In genomic region chr12:125734137-125734536, GRCh38 we compare ENCODE assay signal across 26 cellular contexts.
DNase-seq lines count a peak whose midpoint lies in the region; ATAC-seq and TF ChIP-seq lines count a peak whose summit lies in the region.
"Had no signal": no experiment of that assay in that cellular context is flagged by ENCODE, and none has a peak within 500 bp of the region (broad histone marks: within the 10 kb centered on the region; RNA-seq: fewer than 3 reads in every experiment).

No MANE protein-coding gene starts in this region.

- H3K9me3 ChIP-seq in SU-DHL-6 (ENCODE audit: insufficient read depth, low read length): no peaks in the 10 kb centered on the region; the same call in 1 of the 2 replicates
- H3K9me3 ChIP-seq: A549, right atrium auricular region, SK-N-SH had no signal

- peak overlapping the region; percentile 15 for H3K27ac Mint-ChIP-seq in T-helper 1 cell treated with Interleukin-12 subunit alpha and Interleukin-12 subunit beta and Interleukin-4 antibody, amounts not matched to agents 30 μg/mL and 1 μg/mL, for 36 hours
- H3K27ac Mint-ChIP-seq in type B pancreatic cell: no peak overlapping the region
- H3K27ac Mint-ChIP-seq in stimulated activated naive CD8-positive, alpha-beta T cell treated with anti-CD3 and anti-CD28 coated beads, Interleukin-15, amount 100 ng/mL, for 72 hours: no peak overlapping the region
- H3K27ac Mint-ChIP-seq: activated naive CD4-positive, alpha-beta T cell treated with anti-CD3 and anti-CD28 coated beads, Interleukin-2, amount 50 U/mL, for 24 hours; activated T-helper 1 cell treated with anti-CD3 and anti-CD28 coated beads, Interleukin-12 subunit alpha, Interleukin-12 subunit beta, Interleukin-2, Interleukin-4 antibody, amounts not matched to agents 30 ng/mL and 10 ng/mL and 1 ng/mL, durations not matched to agents 14 hours and 24 hours and 36 hours; IgD-negative memory B cell; immature natural killer cell; mesothelial cell of epicardium; natural killer cell had no signal

- no peak overlapping the region for H3K4me3 ChIP-seq in SU-DHL-6 (ENCODE audit: insufficient read depth, low read length, poor library complexity, severe bottlenecking)
- H3K4me3 ChIP-seq: A549, BLaER1, left lung, right atrium auricular region had no signal

- DNase-seq in T-helper 1 cell (no peak), NAMALWA (ENCODE audit: low spot score) (peak; percentile 37), type B pancreatic cell (ENCODE audit: extremely low spot score, unreplicated experiment) (no peak), cardiac septum (ENCODE audit: low spot score) (no peak), DMS114 treated with DMSO at 0.1 percent for 48 hours (lab: John Stamatoyannopoulos, UW; ENCODE audit: unreplicated experiment) (no peak)
- DNase-seq in stimulated activated naive CD8-positive, alpha-beta T cell treated with anti-CD3 and anti-CD28 coated beads, Interleukin-15, amount 100 ng/mL, for 72 hours: no peak
- DNase-seq: activated CD4-positive, alpha-beta T cell treated with anti-CD3 and anti-CD28 coated beads, Interleukin-2, amount 50 U/mL, for 1 hour; anterior cingulate cortex; Calu3; central memory CD4-positive, alpha-beta T cell; head of caudate nucleus; immature natural killer cell; left lung; MV-4-11; natural killer cell; NCI-H187; SK-N-SH had no signal

- no peak overlapping the region for H3K9ac ChIP-seq in SU-DHL-6 (ENCODE audit: low read length)
- H3K9ac ChIP-seq: BLaER1, SK-N-SH had no signal

- intact Hi-C loops in cardiac septum (cut with DNase I): no loop called here

- H3K9me2 ChIP-seq in SU-DHL-6 (replicated peaks; ENCODE audit: insufficient read depth, low read length): no peaks in the 10 kb centered on the region
- H3K9me2 ChIP-seq: SK-N-SH had no signal

- peak; percentile 10 for TF ChIP-seq CTCF in SU-DHL-6 (IDR thresholded peaks at IDR 0.05; ENCODE audit: insufficient read depth, low read length, poor library complexity, severe bottlenecking)
- peak; percentile 20 for TF ChIP-seq CTCF in type B pancreatic cell (conservative IDR thresholded peaks at IDR 0.05)

- H2AFZ ChIP-seq in SU-DHL-6 (ENCODE audit: low read depth, low read length, severe bottlenecking): no peak overlapping the region

- no peaks in the 10 kb centered on the region for H3K27me3 ChIP-seq in SU-DHL-6 (ENCODE audit: low read length)
- H3K27me3 ChIP-seq: BLaER1, left lung, right atrium auricular region had no signal

- H3K4me2 ChIP-seq in SU-DHL-6 (ENCODE audit: low read depth, low read length, poor library complexity, severe bottlenecking): no peak overlapping the region
- H3K4me2 ChIP-seq: A549, BLaER1, SK-N-SH had no signal

- no peak overlapping the region for H3K27ac ChIP-seq in SU-DHL-6 (ENCODE audit: low read depth, low read length)
- H3K27ac ChIP-seq: A549, BLaER1, left lung, right atrium auricular region had no signal

- no peaks in the 10 kb centered on the region for H3F3A ChIP-seq in SU-DHL-6 (ENCODE audit: insufficient read depth)

- no peaks in the 10 kb centered on the region for H3K27me3 Mint-ChIP-seq in T-helper 1 cell treated with Interleukin-12 subunit alpha and Interleukin-12 subunit beta and Interleukin-4 antibody, amounts not matched to agents 30 μg/mL and 1 μg/mL, for 36 hours (ENCODE audit: low read depth)
- H3K27me3 Mint-ChIP-seq in type B pancreatic cell: no peaks in the 10 kb centered on the region
- H3K27me3 Mint-ChIP-seq in stimulated activated naive CD8-positive, alpha-beta T cell treated with anti-CD3 and anti-CD28 coated beads, Interleukin-15, amount 100 ng/mL, for 72 hours: no peaks in the 10 kb centered on the region
- H3K27me3 Mint-ChIP-seq: activated naive CD4-positive, alpha-beta T cell treated with anti-CD3 and anti-CD28 coated beads, Interleukin-2, amount 50 U/mL, for 24 hours; IgD-negative memory B cell had no signal

- H3K4me1 Mint-ChIP-seq in T-helper 1 cell treated with Interleukin-12 subunit alpha and Interleukin-12 subunit beta and Interleukin-4 antibody, amounts not matched to agents 30 μg/mL and 1 μg/mL, for 36 hours (ENCODE audit: low read depth): no peaks in the 10 kb centered on the region
- H3K4me1 Mint-ChIP-seq in type B pancreatic cell (ENCODE audit: unreplicated experiment): no peaks in the 10 kb centered on the region
- no peaks in the 10 kb centered on the region for H3K4me1 Mint-ChIP-seq in stimulated activated naive CD8-positive, alpha-beta T cell treated with anti-CD3 and anti-CD28 coated beads, Interleukin-15, amount 100 ng/mL, for 72 hours
- H3K4me1 Mint-ChIP-seq: activated naive CD4-positive, alpha-beta T cell treated with anti-CD3 and anti-CD28 coated beads, Interleukin-2, amount 50 U/mL, for 24 hours; IgD-negative memory B cell; immature natural killer cell; mesothelial cell of epicardium; natural killer cell had no signal

- H3K36me3 ChIP-seq in SU-DHL-6 (ENCODE audit: low read length): no peaks in the 10 kb centered on the region
- H3K36me3 ChIP-seq: BLaER1, left lung, right atrium auricular region had no signal

- no peaks in the 10 kb centered on the region for H3K79me2 ChIP-seq in SU-DHL-6 (ENCODE audit: insufficient read depth, low read length)

- H3K36me3 Mint-ChIP-seq in T-helper 1 cell treated with Interleukin-12 subunit alpha and Interleukin-12 subunit beta and Interleukin-4 antibody, amounts not matched to agents 30 μg/mL and 1 μg/mL, for 36 hours (ENCODE audit: low read depth): no peaks in the 10 kb centered on the region
- no peaks in the 10 kb centered on the region for H3K36me3 Mint-ChIP-seq in type B pancreatic cell
- H3K36me3 Mint-ChIP-seq: activated naive CD4-positive, alpha-beta T cell treated with anti-CD3 and anti-CD28 coated beads, Interleukin-2, amount 50 U/mL, for 24 hours; IgD-negative memory B cell; immature natural killer cell; mesothelial cell of epicardium; natural killer cell had no signal

- no peaks in the 10 kb centered on the region for H4K20me1 ChIP-seq in SU-DHL-6 (ENCODE audit: low read depth, low read length)
- H4K20me1 ChIP-seq: BLaER1 had no signal

- no peak for ATAC-seq in stimulated activated naive CD8-positive, alpha-beta T cell treated with anti-CD3 and anti-CD28 coated beads, Interleukin-15, amount 100 ng/mL, for 72 hours
- ATAC-seq: A549, left lung, natural killer cell had no signal

- peaks cover 25% of the 10 kb centered on the region for H3K9me3 Mint-ChIP-seq in T-helper 1 cell treated with Interleukin-12 subunit alpha and Interleukin-12 subunit beta and Interleukin-4 antibody, amounts not matched to agents 30 μg/mL and 1 μg/mL, for 36 hours
- H3K9me3 Mint-ChIP-seq in type B pancreatic cell: peaks cover 8% of the 10 kb centered on the region
- H3K9me3 Mint-ChIP-seq in stimulated activated naive CD8-positive, alpha-beta T cell treated with anti-CD3 and anti-CD28 coated beads, Interleukin-15, amount 100 ng/mL, for 72 hours: peaks cover 12 to 13% of the 10 kb centered on the region in 2 donors
- H3K9me3 Mint-ChIP-seq: activated naive CD4-positive, alpha-beta T cell treated with anti-CD3 and anti-CD28 coated beads, Interleukin-2, amount 50 U/mL, for 24 hours had no signal

- no peak overlapping the region for H3K4me3 Mint-ChIP-seq in T-helper 1 cell treated with Interleukin-12 subunit alpha and Interleukin-12 subunit beta and Interleukin-4 antibody, amounts not matched to agents 30 μg/mL and 1 μg/mL, for 36 hours
- no peak overlapping the region for H3K4me3 Mint-ChIP-seq in type B pancreatic cell
- no peak overlapping the region for H3K4me3 Mint-ChIP-seq in stimulated activated naive CD8-positive, alpha-beta T cell treated with anti-CD3 and anti-CD28 coated beads, Interleukin-15, amount 100 ng/mL, for 72 hours
- H3K4me3 Mint-ChIP-seq: activated naive CD4-positive, alpha-beta T cell treated with anti-CD3 and anti-CD28 coated beads, Interleukin-2, amount 50 U/mL, for 24 hours; activated T-helper 1 cell treated with anti-CD3 and anti-CD28 coated beads, Interleukin-12 subunit alpha, Interleukin-12 subunit beta, Interleukin-2, Interleukin-4 antibody, amounts not matched to agents 30 ng/mL and 10 ng/mL and 1 ng/mL, durations not matched to agents 14 hours and 24 hours and 36 hours; IgD-negative memory B cell; immature natural killer cell; mesothelial cell of epicardium; natural killer cell had no signal
